In the genomic region with DNA sequence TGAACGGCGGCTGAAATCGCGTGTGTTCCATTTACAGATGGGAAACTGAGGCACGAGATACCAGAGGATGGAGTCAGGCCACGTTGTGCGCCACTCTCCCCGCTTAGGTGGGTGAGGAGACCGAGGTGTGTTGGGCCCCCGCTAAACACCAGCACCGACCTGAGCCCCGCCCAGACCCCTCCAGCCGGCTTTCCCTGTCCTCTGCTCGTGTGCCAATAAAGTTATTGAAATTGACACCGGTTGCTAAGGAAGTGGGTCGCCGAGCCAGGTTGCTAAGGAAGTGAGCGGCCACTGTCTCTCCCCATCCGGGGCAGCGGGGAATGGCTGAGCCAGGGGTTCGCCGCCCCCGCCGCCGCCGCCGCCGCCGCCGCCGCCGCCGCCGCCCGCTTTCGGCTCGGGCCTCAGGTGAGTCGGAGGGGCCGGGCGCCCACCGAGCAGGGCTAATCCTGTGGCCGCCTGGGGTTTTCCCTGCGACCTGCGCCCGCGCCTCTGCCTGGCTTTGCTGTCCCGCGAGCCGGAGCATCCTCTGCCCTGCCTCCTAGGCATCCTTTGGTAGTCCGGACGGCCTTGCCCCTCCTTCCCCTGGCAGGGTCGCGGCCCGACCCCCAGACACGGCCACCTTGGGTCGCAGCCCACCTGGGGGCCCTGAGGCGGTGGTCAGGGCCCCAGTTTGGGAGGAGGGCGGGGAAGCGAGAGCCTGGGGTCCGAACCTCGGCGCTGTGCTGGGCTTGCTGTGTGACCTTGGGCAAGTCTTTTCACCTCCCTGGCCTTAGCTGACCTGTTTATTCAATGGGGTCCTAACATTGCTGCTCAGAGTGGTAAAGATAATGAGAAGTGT, we compare ENCODE assay signal across 8 cellular contexts.
A peak's percentile ranks its signal among the peaks of the same experiment; 100 is the strongest.
DNase-seq lines count a peak whose midpoint lies in the region; ATAC-seq and FAIRE-seq lines count a peak whose summit lies in the region.

A gene (plus strand): TSS at position 291 of the 838 bp plus-strand sequence. CDS start 32,127 bp downstream, outside the sequence.

- DNase-seq in Ammon's horn (ENCODE audit: low spot score) (peak; percentile 92), GM19239 (ENCODE audit: insufficient read length, low spot score) (peak; percentile 95), NCI-H526 treated with DMSO at 0.1 percent for 48 hours (lab: John Stamatoyannopoulos, UW) (peak; percentile 91), dedifferentiated amniotic fluid mesenchymal stem cell (ENCODE audit: extremely low spot score) (peak; percentile 84), left kidney (ENCODE audit: low read depth, low spot score) (peak; percentile 95)
- DNase-seq in activated CD4-positive, alpha-beta T cell treated with anti-CD3 and anti-CD28 coated beads, Interleukin-2, amount 50 U/mL, for 1 hour: peak; percentile 77
- DNase-seq in stimulated activated CD4-positive, alpha-beta T cell treated with anti-CD3 and anti-CD28 coated beads, Interleukin-1b, Interleukin-23, amount 100 ng/mL, for 4 hours (ENCODE audit: low read depth in 2 of 2): peak; percentile 72 to 74

- FAIRE-seq in GM19239 (lab: Jason Lieb, UNC): peak; percentile 90

- peak; percentile 47 for ATAC-seq in HG03469 (IDR thresholded peaks at IDR 0.05; ENCODE audit: unreplicated experiment)

Comparison
In these comparisons a context has a peak if more than half of its experiments do, and no peak if none do; other contexts are left out.
1. Peak in every context shown above with its lines: DNase-seq and ATAC-seq.